ENCODE assay signal across 8 cellular contexts in genomic region chr1:38990746-38991637, GRCh38. TPM values are rescaled to one million over a fixed set of nuclear protein-coding genes. Genes with fewer than 3 reads are reported as not detected.
DNase-seq lines count a peak whose midpoint lies in the region; ATAC-seq lines count a peak whose summit lies in the region.

TSS of gene AKIRIN1 (plus strand) at chr1:38991276. CDS start at chr1:38991381, 105 bp downstream.

- peaks cover 27 to 37% of the 10 kb centered on the region in 2 donors for H3K4me1 Mint-ChIP-seq in effector memory CD8-positive, alpha-beta T cell (ENCODE audit: low read depth in 2 of 2)
- H3K4me1 Mint-ChIP-seq in memory B cell = peaks cover 20% of the 10 kb centered on the region

- H3K4me3 Mint-ChIP-seq in effector memory CD8-positive, alpha-beta T cell = peak within 1 kb of the TSS; percentile 75 to 80
- H3K4me3 Mint-ChIP-seq in memory B cell = peak within 1 kb of the TSS; percentile 87

- H3K27ac Mint-ChIP-seq in effector memory CD8-positive, alpha-beta T cell = peak within 1 kb of the TSS; percentile 89 to 94
- peak within 1 kb of the TSS; percentile 91 for H3K27ac Mint-ChIP-seq in memory B cell

- H3K27me3 Mint-ChIP-seq in effector memory CD8-positive, alpha-beta T cell = peaks cover 6 to 8% of the 10 kb centered on the region in 2 donors
- peaks cover 3% of the 10 kb centered on the region for H3K27me3 Mint-ChIP-seq in memory B cell

- H3K36me3 Mint-ChIP-seq in effector memory CD8-positive, alpha-beta T cell (ENCODE audit: insufficient read depth) = peaks cover 42% of the 10 kb centered on the region
- peaks cover 6% of the 10 kb centered on the region for H3K36me3 Mint-ChIP-seq in memory B cell

- ATAC-seq in GM21367 (IDR thresholded peaks at IDR 0.05; ENCODE audit: unreplicated experiment) (peak; percentile 91), memory B cell (ENCODE audit: low read depth) (peak; percentile 86)
- ATAC-seq in effector memory CD8-positive, alpha-beta T cell (replicated peaks) = peak; percentile 93

- DNase-seq in COLO829 (ENCODE audit: low spot score) = peak; percentile 96
- DNase-seq in HT1080 (ENCODE audit: low read depth) = peak; percentile 95
- DNase-seq in NOMO-1 (lab: John Stamatoyannopoulos, UW; ENCODE audit: unreplicated experiment in 2 of 2) = peak; percentile 84 to 93
- peak; percentile 92 to 99 (median 97) for DNase-seq in activated CD8-positive, alpha-beta memory T cell treated with anti-CD3 and anti-CD28 coated beads for 48 hours (ENCODE audit: low read depth in 2 of 3, low spot score in 2 of 3)
- DNase-seq in effector memory CD8-positive, alpha-beta T cell = peak; percentile 91 to 95 (median 94)
- DNase-seq in memory B cell (ENCODE audit: low spot score in 2 of 2) = peak; percentile 98 to 99
- peak; percentile 86 for DNase-seq in stimulated activated CD8-positive, alpha-beta memory T cell treated with anti-CD3 and anti-CD28 coated beads, Interleukin-12 subunit alpha, Interleukin-12 subunit beta, amount 100 ng/mL, for 1 hour (ENCODE audit: low read depth)

- H3K9me3 Mint-ChIP-seq in effector memory CD8-positive, alpha-beta T cell = no peaks in the 10 kb centered on the region
- no peaks in the 10 kb centered on the region for H3K9me3 Mint-ChIP-seq in memory B cell

RNA-seq across cellular contexts. Expression of gene AKIRIN1, which starts in this region (rescaled TPM):
- 49.3 and 72.6 TPM in 2 replicates for total RNA-seq in HT1080 (2014; rRNA removed; shearing (Covaris generic))
- polyA plus RNA-seq in HT1080 (2015; cell fraction: cytosol; rRNA removed) = 61.3 and 65.9 TPM in 2 replicates
- 23.5 and 28.5 TPM in 2 replicates for polyA plus RNA-seq in HT1080 (2015; cell fraction: nucleus; rRNA removed)

Comparison
In these comparisons a context has a peak if more than half of its experiments do, and no peak if none do; other contexts are left out.
1. Peak in every context shown above with its lines: DNase-seq and ATAC-seq.